17 cellular contexts compared by ENCODE assay signal in genomic region chr1:99680258-99680657, GRCh38. TPM values are rescaled to one million over a fixed set of nuclear protein-coding genes. Genes with fewer than 3 reads are reported as not detected.
DNase-seq lines count a peak whose midpoint lies in the region; ATAC-seq and TF ChIP-seq lines count a peak whose summit lies in the region.
"Had no signal": no experiment of that assay in that cellular context is flagged by ENCODE, and none has a peak within 500 bp of the region (broad histone marks: within the 10 kb centered on the region; RNA-seq: fewer than 3 reads in every experiment).

No MANE protein-coding gene starts in this region.

- TF ChIP-seq CTCF in cardiac fibroblast (IDR thresholded peaks at IDR 0.05; ENCODE audit: low read depth, low read length) = no peak

- in situ Hi-C loops in G401 (cut with HindIII; ENCODE audit: low sequenced_read_pairs) = no loop called here

- no peaks in the 10 kb centered on the region for H3K36me3 Mint-ChIP-seq in immature natural killer cell
- H3K36me3 Mint-ChIP-seq: activated naive CD8-positive, alpha-beta T cell treated with anti-CD3 and anti-CD28 coated beads for 36 hours; naive thymus-derived CD8-positive, alpha-beta T cell had no signal

- no peaks in the 10 kb centered on the region; the same call in 1 of the 2 replicates for H3K9me3 ChIP-seq in MG63
- H3K9me3 ChIP-seq: lower lobe of right lung had no signal

- ATAC-seq in left lobe of liver (no peak), GM21576 (IDR thresholded peaks at IDR 0.05; ENCODE audit: unreplicated experiment) (no peak)
- ATAC-seq: lower lobe of right lung; naive thymus-derived CD8-positive, alpha-beta T cell had no signal

- DNase-seq in EH (ENCODE audit: low read depth) (peak; percentile 30), MG63 (peak; percentile 59), cardiac fibroblast (ENCODE audit: low read depth in 2 of 2) (peak; percentile 62 to 63), myocyte (ENCODE audit: low read depth) (peak; percentile 52), G401 (ENCODE audit: low spot score) (no peak), left lobe of liver (ENCODE audit: low spot score) (no peak), immature natural killer cell (no peak)
- DNase-seq: activated naive CD8-positive, alpha-beta T cell treated with anti-CD3 and anti-CD28 coated beads for 36 hours; activated T-cell treated with anti-CD3 and anti-CD28 coated beads, Interleukin-2, amount 50 U/mL, for 48 hours; lower lobe of right lung; naive thymus-derived CD8-positive, alpha-beta T cell; NCI-H1105 treated with DMSO at 0.1 percent for 48 hours; NCI-H2227 treated with DMSO at 0.1 percent for 48 hours; NK-92 treated with Interleukin-12 subunit alpha and Interleukin-12 subunit beta, amount 100 ng/mL, for 24 hours; T-helper 9 cell had no signal

- H3K9me3 Mint-ChIP-seq in immature natural killer cell = no peaks in the 10 kb centered on the region
- H3K9me3 Mint-ChIP-seq: activated naive CD8-positive, alpha-beta T cell treated with anti-CD3 and anti-CD28 coated beads for 36 hours; naive thymus-derived CD8-positive, alpha-beta T cell had no signal

- no peak overlapping the region for H3K4me3 Mint-ChIP-seq in immature natural killer cell
- H3K4me3 Mint-ChIP-seq: activated naive CD8-positive, alpha-beta T cell treated with anti-CD3 and anti-CD28 coated beads for 36 hours; naive thymus-derived CD8-positive, alpha-beta T cell had no signal

- no peaks in the 10 kb centered on the region for H3K27me3 ChIP-seq in MG63

- no peak overlapping the region for H3K27ac Mint-ChIP-seq in immature natural killer cell
- H3K27ac Mint-ChIP-seq: activated naive CD8-positive, alpha-beta T cell treated with anti-CD3 and anti-CD28 coated beads for 36 hours; naive thymus-derived CD8-positive, alpha-beta T cell had no signal

- peaks cover 0 to 3% (median 2%) of the 10 kb centered on the region in 3 donors for H3K27me3 Mint-ChIP-seq in immature natural killer cell (ENCODE audit: low read depth in 3 of 3)

- no peaks in the 10 kb centered on the region for H3K4me1 Mint-ChIP-seq in immature natural killer cell
- H3K4me1 Mint-ChIP-seq: activated naive CD8-positive, alpha-beta T cell treated with anti-CD3 and anti-CD28 coated beads for 36 hours; naive thymus-derived CD8-positive, alpha-beta T cell had no signal

- H3K36me3 ChIP-seq in MG63 = no peaks in the 10 kb centered on the region

- H3K4me3 ChIP-seq in MG63 = no peak overlapping the region
- H3K4me3 ChIP-seq in cardiac fibroblast (replicated peaks in 1 of 2; ENCODE audit: low read depth in 2 of 2, low read length in 2 of 2) = no peak overlapping the region
- H3K4me3 ChIP-seq: K562, lower lobe of right lung had no signal

RNA-seq across cellular contexts. Expression of gene PALMD, which starts 34.3 kb away (rescaled TPM):
- 2.5 and 4.3 TPM in 2 replicates for total RNA-seq in MG63 (2014; rRNA removed; shearing (Covaris generic); ENCODE audit: low replicate concordance)
- total RNA-seq in myocyte = 106 and 140 TPM in 2 replicates
- 17.5 TPM for polyA plus RNA-seq in myocyte (2012)
- 43.5 and 56.9 TPM in 2 replicates for total RNA-seq in G401 (2014; rRNA removed; shearing (Covaris generic))
- 17.1 TPM for total RNA-seq in left lobe of liver
- not detected for polyA plus RNA-seq in immature natural killer cell
- total RNA-seq: activated naive CD8-positive, alpha-beta T cell treated with anti-CD3 and anti-CD28 coated beads for 36 hours; naive thymus-derived CD8-positive, alpha-beta T cell had no signal
- polyA plus RNA-seq: naive thymus-derived CD8-positive, alpha-beta T cell had no signal

Comparison
In these comparisons a context has a peak if more than half of its experiments do, and no peak if none do; other contexts are left out.
1. DNase-seq: peak in EH (single experiment), MG63 (single experiment), cardiac fibroblast (2 of 2) and myocyte (single experiment); none in G401 (single experiment), left lobe of liver (single experiment) and immature natural killer cell (0 of 3).